ENCODE assay signal across 8 cellular contexts in genomic region chr1:241849345-241849695, GRCh38. TPM values are rescaled to one million over a fixed set of nuclear protein-coding genes. Genes with fewer than 3 reads are reported as not detected.
DNase-seq lines count a peak whose midpoint lies in the region; ATAC-seq and TF ChIP-seq lines count a peak whose summit lies in the region.

No MANE protein-coding gene starts in this region.

- WGBS in body of pancreas, 2 donors = 44 to 57% methylated on average over 6 of the region's 6 CpGs

- peaks cover 22% of the 10 kb centered on the region for H3K4me1 Mint-ChIP-seq in stimulated activated naive CD8-positive, alpha-beta T cell treated with anti-CD3 and anti-CD28 coated beads, Interleukin-15, Interleukin-2, amounts not matched to agents 100 ng/mL and 50 ng/mL, for 24 hours (ENCODE audit: low read depth)

- H3K4me3 Mint-ChIP-seq in stimulated activated naive CD8-positive, alpha-beta T cell treated with anti-CD3 and anti-CD28 coated beads, Interleukin-15, Interleukin-2, amounts not matched to agents 100 ng/mL and 50 ng/mL, for 24 hours = peak overlapping the region; percentile 90

- intact Hi-C loops in body of pancreas (cut with DNase I) = no loop called here

- ATAC-seq in stimulated activated naive CD8-positive, alpha-beta T cell treated with anti-CD3 and anti-CD28 coated beads, Interleukin-15, Interleukin-2, amounts not matched to agents 100 U/mL and 50 U/mL, for 24 hours = no peak
- ATAC-seq in RWPE2 (ENCODE audit: low read depth) = no peak
- ATAC-seq in HG03280 (IDR thresholded peaks at IDR 0.05; ENCODE audit: unreplicated experiment) = no peak
- ATAC-seq in body of pancreas = no peak

- H3K27ac ChIP-seq in RWPE2 (ENCODE audit: poor library complexity, severe bottlenecking) (no peak overlapping the region), body of pancreas (no peak overlapping the region)

- no peaks in the 10 kb centered on the region for H3K27me3 Mint-ChIP-seq in stimulated activated naive CD8-positive, alpha-beta T cell treated with anti-CD3 and anti-CD28 coated beads, Interleukin-15, Interleukin-2, amounts not matched to agents 100 ng/mL and 50 ng/mL, for 24 hours

- no peaks in the 10 kb centered on the region for H3K9me3 Mint-ChIP-seq in stimulated activated naive CD8-positive, alpha-beta T cell treated with anti-CD3 and anti-CD28 coated beads, Interleukin-15, Interleukin-2, amounts not matched to agents 100 ng/mL and 50 ng/mL, for 24 hours

- H3K4me3 ChIP-seq in RWPE2 (ENCODE audit: severe bottlenecking) (peak overlapping the region; percentile 57), fibroblast of mammary gland (ENCODE audit: control insufficient read depth, low read depth, low read length) (peak overlapping the region; percentile 95), body of pancreas (no peak overlapping the region)

- H3K36me3 Mint-ChIP-seq in stimulated activated naive CD8-positive, alpha-beta T cell treated with anti-CD3 and anti-CD28 coated beads, Interleukin-15, Interleukin-2, amounts not matched to agents 100 ng/mL and 50 ng/mL, for 24 hours (ENCODE audit: low read depth) = peaks cover 52% of the 10 kb centered on the region

- peaks cover 32% of the 10 kb centered on the region for H3K36me3 ChIP-seq in RWPE2 (ENCODE audit: low read depth)
- H3K36me3 ChIP-seq in body of pancreas (replicated peaks in 1 of 2; ENCODE audit: insufficient read depth in 1 of 2, low read depth in 2 of 2) = no peaks in the 10 kb centered on the region

- peaks cover 3% of the 10 kb centered on the region for H3K4me1 ChIP-seq in RWPE2 (ENCODE audit: insufficient read depth, poor library complexity, severe bottlenecking)
- H3K4me1 ChIP-seq in body of pancreas = peaks cover 12% of the 10 kb centered on the region

- no peaks in the 10 kb centered on the region for H3K9me3 ChIP-seq in RWPE2 (ENCODE audit: severe bottlenecking)
- H3K9me3 ChIP-seq in body of pancreas = no peaks in the 10 kb centered on the region

- TF ChIP-seq CTCF in RWPE2 (IDR thresholded peaks at IDR 0.05; ENCODE audit: poor library complexity, severe bottlenecking) (no peak), fibroblast of mammary gland (conservative IDR thresholded peaks at IDR 0.05; ENCODE audit: control insufficient read depth, insufficient read depth, low read depth, low read length) (no peak), body of pancreas (IDR thresholded peaks at IDR 0.05) (no peak)

- no peak for TF ChIP-seq POLR2A in body of pancreas (IDR thresholded peaks at IDR 0.05)

- peak overlapping the region; percentile 94 for H3K27ac Mint-ChIP-seq in stimulated activated naive CD8-positive, alpha-beta T cell treated with anti-CD3 and anti-CD28 coated beads, Interleukin-15, Interleukin-2, amounts not matched to agents 100 ng/mL and 50 ng/mL, for 24 hours

- H3K27me3 ChIP-seq in RWPE2 (ENCODE audit: insufficient read depth, poor library complexity, severe bottlenecking) (no peaks in the 10 kb centered on the region), body of pancreas (no peaks in the 10 kb centered on the region)

- DNase-seq in stimulated activated naive CD8-positive, alpha-beta T cell treated with anti-CD3 and anti-CD28 coated beads, Interleukin-15, Interleukin-2, amounts not matched to agents 100 U/mL and 50 U/mL, for 24 hours = no peak
- no peak for DNase-seq in RWPE2 (ENCODE audit: low spot score)
- no peak for DNase-seq in fibroblast of mammary gland (ENCODE audit: low read depth)
- DNase-seq in body of pancreas = no peak
- DNase-seq in COR-L47 (lab: John Stamatoyannopoulos, UW) = no peak
- DNase-seq in mesenteric fat pad (ENCODE audit: low spot score) = no peak

RNA-seq across cellular contexts. Expression of gene EXO1, which starts 1.3 kb away (rescaled TPM):
- total RNA-seq in body of pancreas (not detected), mesenteric fat pad (0.48 TPM)

Comparison
In these comparisons a context has a peak if more than half of its experiments do, and no peak if none do; other contexts are left out.
1. H3K4me3 ChIP-seq: peak in RWPE2 (single experiment) and fibroblast of mammary gland (single experiment); none in body of pancreas (0 of 2).